In the genomic region with DNA sequence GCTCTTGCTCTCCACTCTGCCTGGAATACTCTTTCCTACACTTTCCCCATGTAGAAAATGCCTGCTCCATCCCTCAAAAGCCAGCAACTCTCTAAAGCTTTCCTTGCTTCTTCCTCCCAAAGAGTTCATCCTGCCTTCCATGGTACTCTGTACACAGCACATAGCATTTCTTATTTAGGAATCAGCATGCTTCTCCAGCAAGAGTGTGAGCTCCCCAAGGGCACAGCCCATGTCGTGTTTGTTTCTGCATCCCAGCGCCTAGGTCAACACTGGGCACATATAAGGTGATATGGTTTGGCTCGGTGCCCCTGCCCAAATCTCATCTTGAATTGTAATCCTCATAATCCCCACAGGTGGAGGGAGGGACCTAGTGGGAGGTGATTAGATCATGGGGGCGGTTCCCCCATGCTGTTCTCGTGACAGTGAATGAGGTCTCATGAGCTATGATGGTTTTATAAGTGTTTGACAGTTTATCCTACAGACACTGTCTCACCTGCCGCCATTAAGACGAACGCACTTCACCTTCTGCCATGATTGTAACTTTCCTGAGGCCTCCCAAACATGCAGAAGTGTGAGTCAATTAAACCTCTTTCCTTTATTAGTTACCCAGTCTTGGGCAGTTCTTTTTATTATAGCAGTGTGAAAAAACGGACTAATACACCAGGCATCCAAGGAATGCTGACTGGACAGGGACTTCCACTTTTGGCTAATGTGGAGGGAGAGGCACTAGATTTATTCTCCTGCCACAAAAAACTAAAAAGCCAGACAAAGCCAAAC, we compare ENCODE assay signal across 10 cellular contexts. TPM values are rescaled to one million over a fixed set of nuclear protein-coding genes. Genes with fewer than 3 reads are reported as not detected.
A peak's percentile ranks its signal among the peaks of the same experiment; 100 is the strongest.
DNase-seq lines count a peak whose midpoint lies in the region; ATAC-seq lines count a peak whose summit lies in the region.
"Had no signal": no experiment of that assay in that cellular context is flagged by ENCODE, and none has a peak within 500 bp of the region (broad histone marks: within the 10 kb centered on the region; RNA-seq: fewer than 3 reads in every experiment).

No MANE protein-coding gene starts in this region.

- no peak overlapping the region for H3K9ac ChIP-seq in muscle layer of colon (ENCODE audit: low read length)

- peak overlapping the region; percentile 36 for H3K27ac ChIP-seq in muscle layer of colon (ENCODE audit: low read depth, low read length)

- H3K27me3 ChIP-seq in muscle layer of colon (ENCODE audit: control insufficient read depth in 1 of 2, insufficient read depth in 2 of 2, low read length in 2 of 2): no peaks in the 10 kb centered on the region

- H3K9me3 Mint-ChIP-seq in activated naive CD4-positive, alpha-beta T cell treated with anti-CD3 and anti-CD28 coated beads, Interleukin-2, amount 50 U/mL, for 72 hours: peaks cover 10 to 27% of the 10 kb centered on the region in 2 donors

- peaks cover 62% of the 10 kb centered on the region for H3K4me1 ChIP-seq in muscle layer of colon (ENCODE audit: insufficient read depth, low read length)

- H3K36me3 ChIP-seq in muscle layer of colon (ENCODE audit: insufficient read depth, low read length): no peaks in the 10 kb centered on the region

- H3K36me3 Mint-ChIP-seq in activated naive CD4-positive, alpha-beta T cell treated with anti-CD3 and anti-CD28 coated beads, Interleukin-2, amount 50 U/mL, for 72 hours: peaks cover 17 to 31% of the 10 kb centered on the region in 2 donors

- peak overlapping the region in 1 of 2 donors; percentile 26 for H3K4me3 ChIP-seq in muscle layer of colon (ENCODE audit: low read depth in 1 of 2, low read length in 2 of 2)

- no peak overlapping the region for H3K27ac Mint-ChIP-seq in activated naive CD4-positive, alpha-beta T cell treated with anti-CD3 and anti-CD28 coated beads, Interleukin-2, amount 50 U/mL, for 72 hours
- H3K27ac Mint-ChIP-seq: activated naive CD8-positive, alpha-beta T cell treated with anti-CD3 and anti-CD28 coated beads, Interleukin-2, amount 10 ng/mL, durations not matched to agents 7 days and 5 days had no signal

- ATAC-seq in Right ventricle myocardium superior (ENCODE audit: poor library complexity) (peak; percentile 47), Right ventricle myocardium inferior (no peak), left colon (no peak)
- no peak for ATAC-seq in activated naive CD4-positive, alpha-beta T cell treated with anti-CD3 and anti-CD28 coated beads, Interleukin-2, amount 50 U/mL, for 72 hours

- no peaks in the 10 kb centered on the region for H3K9me3 ChIP-seq in muscle layer of colon (ENCODE audit: low read length)

- no peak for DNase-seq in Right ventricle myocardium superior
- no peak for DNase-seq in Right ventricle myocardium inferior (ENCODE audit: missing footprints)
- DNase-seq in epidermal melanocyte (ENCODE audit: insufficient read length, low spot score): peak; percentile 49
- no peak for DNase-seq in activated naive CD4-positive, alpha-beta T cell treated with anti-CD3 and anti-CD28 coated beads, Interleukin-2, amount 50 U/mL, for 72 hours (ENCODE audit: low spot score in 2 of 2)
- no peak for DNase-seq in left colon
- DNase-seq in DMS 273 treated with DMSO at 0.1 percent for 48 hours (lab: John Stamatoyannopoulos, UW): no peak
- no peak for DNase-seq in NCI-H526 treated with DMSO at 0.1 percent for 48 hours (lab: John Stamatoyannopoulos, UW)
- DNase-seq: 8988T; activated naive CD8-positive, alpha-beta T cell treated with anti-CD3 and anti-CD28 coated beads, Interleukin-2, amount 10 ng/mL, durations not matched to agents 7 days and 5 days had no signal

- intact Hi-C loops in Right ventricle myocardium superior (cut with DNase I): no loop called here
- intact Hi-C loops in Right ventricle myocardium inferior (cut with DNase I): no loop called here
- intact Hi-C loops in left colon (cut with DNase I, micrococcal nuclease): no loop called here

RNA-seq across cellular contexts. Expression of a gene that starts 8.2 kb away (rescaled TPM):
- total RNA-seq in Right ventricle myocardium superior: 14.3 TPM
- total RNA-seq in Right ventricle myocardium inferior: 16.5 TPM
- 10 to 100 TPM; 10.2 to 10.9 TPM for total RNA-seq in activated naive CD4-positive, alpha-beta T cell treated with anti-CD3 and anti-CD28 coated beads, Interleukin-2, amount 50 U/mL, for 72 hours
- 10 to 100 TPM; 25.4 to 27.3 TPM for total RNA-seq in left colon

RNA-seq across cellular contexts. Expression of a gene that starts 50.3 kb away (rescaled TPM):
- total RNA-seq in Right ventricle myocardium superior (not detected), Right ventricle myocardium inferior (1.2 TPM), left colon (not detected)
- not detected for total RNA-seq in activated naive CD4-positive, alpha-beta T cell treated with anti-CD3 and anti-CD28 coated beads, Interleukin-2, amount 50 U/mL, for 72 hours
- total RNA-seq: activated naive CD8-positive, alpha-beta T cell treated with anti-CD3 and anti-CD28 coated beads, Interleukin-2, amount 10 ng/mL, durations not matched to agents 7 days and 5 days had no signal

RNA-seq across cellular contexts. Expression of a gene that starts 50.7 kb away (rescaled TPM):
- not detected for total RNA-seq in Right ventricle myocardium superior
- not detected for total RNA-seq in Right ventricle myocardium inferior
- 100 to 1,000 TPM; 227 to 294 TPM for total RNA-seq in activated naive CD4-positive, alpha-beta T cell treated with anti-CD3 and anti-CD28 coated beads, Interleukin-2, amount 50 U/mL, for 72 hours
- total RNA-seq in left colon: 1 to 10 TPM in 1 of 2 donors, under 1 TPM in 1; 0.21 to 1.0 TPM

Comparison
In these comparisons a context has a peak if more than half of its experiments do, and no peak if none do; other contexts are left out.
1. RNA of a gene that starts 50.7 kb away (total RNA-seq): 227 to 294 TPM in activated naive CD4-positive, alpha-beta T cell treated with anti-CD3 and anti-CD28 coated beads, Interleukin-2, amount 50 U/mL, for 72 hours; 0.21 to 1.0 TPM in left colon, not detected in Right ventricle myocardium inferior (single experiment) and not detected in Right ventricle myocardium superior (single experiment); every median in the first group is over 100 times any median in the second.